In the genomic region with DNA sequence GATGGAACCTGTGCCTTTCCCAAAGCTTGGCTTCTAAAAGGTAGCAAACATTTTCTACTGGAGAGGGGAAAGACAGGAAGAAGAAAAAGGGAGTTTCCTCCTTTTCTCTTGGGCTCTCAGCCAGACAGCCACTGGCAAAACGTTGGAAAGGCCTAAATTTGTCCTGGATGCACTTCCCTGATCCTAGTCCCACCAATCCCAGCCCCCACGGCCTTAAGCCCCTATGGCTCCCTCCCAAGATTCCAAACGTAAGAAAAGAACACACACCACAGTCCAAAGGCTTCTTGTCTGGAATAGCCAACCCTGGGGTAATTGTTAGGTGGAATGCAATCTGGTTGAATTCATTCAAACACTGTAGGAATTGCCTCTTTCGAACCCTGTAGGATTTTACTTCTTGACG, we compare ENCODE assay signal across 32 cellular contexts. TPM values are rescaled to one million over a fixed set of nuclear protein-coding genes. Genes with fewer than 3 reads are reported as not detected.
"Had no signal": no experiment of that assay in that cellular context is flagged by ENCODE, and none has a peak within 500 bp of the region (broad histone marks: within the 10 kb centered on the region; RNA-seq: fewer than 3 reads in every experiment).

No MANE protein-coding gene starts in this region.

- H3K27ac Mint-ChIP-seq: immature natural killer cell; naive thymus-derived CD8-positive, alpha-beta T cell; nephron; progenitor cell of endocrine pancreas; stimulated activated effector memory CD8-positive, alpha-beta T cell treated with anti-CD3 and anti-CD28 coated beads, Interleukin-12 subunit alpha, Interleukin-12 subunit beta, amount 100 ng/mL, for 72 hours; stimulated activated naive CD8-positive, alpha-beta T cell treated with anti-CD3 and anti-CD28 coated beads, Interleukin-15, Interleukin-2, amounts not matched to agents 100 ng/mL and 50 ng/mL, for 24 hours had no signal

- ATAC-seq: left colon; left lung; lower lobe of right lung; naive thymus-derived CD8-positive, alpha-beta T cell; right lobe of liver; stimulated activated effector memory CD8-positive, alpha-beta T cell treated with anti-CD3 and anti-CD28 coated beads, Interleukin-12 subunit alpha, Interleukin-12 subunit beta, amount 100 ng/mL, for 72 hours; upper lobe of right lung had no signal

- H3K36me3 ChIP-seq: left lung, lower lobe of right lung, right atrium auricular region, right lobe of liver, suprapubic skin, thoracic aorta, tibial artery, upper lobe of right lung had no signal

- H2AFZ ChIP-seq: parathyroid adenoma had no signal

- H3K27ac ChIP-seq: left lung, lower lobe of right lung, parathyroid adenoma, right atrium auricular region, right lobe of liver, suprapubic skin, thoracic aorta, tibial artery, upper lobe of right lung had no signal

- H3K9me3 ChIP-seq: left lung, lower lobe of right lung, right atrium auricular region, right lobe of liver, suprapubic skin, thoracic aorta, tibial artery, upper lobe of right lung had no signal

- H3K4me3 Mint-ChIP-seq: neural crest cell; stimulated activated effector memory CD8-positive, alpha-beta T cell treated with anti-CD3 and anti-CD28 coated beads, Interleukin-12 subunit alpha, Interleukin-12 subunit beta, amount 100 ng/mL, for 72 hours; stimulated activated naive CD8-positive, alpha-beta T cell treated with anti-CD3 and anti-CD28 coated beads, Interleukin-15, Interleukin-2, amounts not matched to agents 100 ng/mL and 50 ng/mL, for 24 hours had no signal

- FAIRE-seq: islet of Langerhans, kidney, urothelium cell line had no signal

- H3K4me3 ChIP-seq: left lung, lower lobe of right lung, right atrium auricular region, right lobe of liver, suprapubic skin, thoracic aorta, upper lobe of right lung had no signal

- H3K36me3 Mint-ChIP-seq: naive thymus-derived CD8-positive, alpha-beta T cell; stimulated activated effector memory CD8-positive, alpha-beta T cell treated with anti-CD3 and anti-CD28 coated beads, Interleukin-12 subunit alpha, Interleukin-12 subunit beta, amount 100 ng/mL, for 72 hours had no signal

- H3K4me1 Mint-ChIP-seq: neural crest cell had no signal

- H3K9ac ChIP-seq: parathyroid adenoma had no signal

- H3K9me3 Mint-ChIP-seq: nephron; neural crest cell; stimulated activated effector memory CD8-positive, alpha-beta T cell treated with anti-CD3 and anti-CD28 coated beads, Interleukin-12 subunit alpha, Interleukin-12 subunit beta, amount 100 ng/mL, for 72 hours; stimulated activated naive CD8-positive, alpha-beta T cell treated with anti-CD3 and anti-CD28 coated beads, Interleukin-15, Interleukin-2, amounts not matched to agents 100 ng/mL and 50 ng/mL, for 24 hours had no signal

- DNase-seq: hippocampal formation; immature natural killer cell; kidney; left colon; left lung; lower lobe of right lung; mammary epithelial cell; mesenchymal stem cell; naive thymus-derived CD8-positive, alpha-beta T cell; nucleus accumbens; right lobe of liver; stimulated activated CD4-positive, alpha-beta T cell treated with anti-CD3 and anti-CD28 coated beads, Interleukin-4, amount 100 ng/mL, for 24 hours; stimulated activated naive CD4-positive, alpha-beta T cell; tibial artery; trophoblast cell; upper lobe of right lung had no signal

- H3K79me2 ChIP-seq: parathyroid adenoma had no signal

RNA-seq across cellular contexts. Expression of a gene that starts 1.0 kb away (rescaled TPM):
- total RNA-seq: kidney; left lung; lower lobe of right lung; mammary epithelial cell; mucosa of gallbladder; naive thymus-derived CD8-positive, alpha-beta T cell; osteocyte; progenitor cell of endocrine pancreas; renal cortical epithelial cell; right atrium auricular region; skeletal muscle tissue; subcutaneous adipose tissue; suprapubic skin; thoracic aorta; upper lobe of right lung had no signal
- polyA plus RNA-seq: immature natural killer cell; mammary epithelial cell; naive thymus-derived CD8-positive, alpha-beta T cell had no signal
